Comparison of ENCODE assay signal across 8 cellular contexts in genomic region chr14:51996148-51996746, GRCh38. TPM values are rescaled to one million over a fixed set of nuclear protein-coding genes. Genes with fewer than 3 reads are reported as not detected.
DNase-seq lines count a peak whose midpoint lies in the region; TF ChIP-seq lines count a peak whose summit lies in the region.

No MANE protein-coding gene starts in this region.

- no peak for TF ChIP-seq POLR2A in breast epithelium (IDR thresholded peaks at IDR 0.05)

- TF ChIP-seq RAD21 in Ishikawa (IDR thresholded peaks at IDR 0.05; ENCODE audit: low read depth): 0 out of 2 replicates have a peak, but pooled peaks have one; percentile 18

- H3K36me3 ChIP-seq in BE2C (peaks cover 70% of the 10 kb centered on the region), breast epithelium (no peaks in the 10 kb centered on the region), HAP-1 (replicated peaks) (peaks cover 67% of the 10 kb centered on the region)

- H3K9me3 ChIP-seq in BE2C (no peaks in the 10 kb centered on the region), breast epithelium (no peaks in the 10 kb centered on the region), HAP-1 (no peaks in the 10 kb centered on the region)

- TF ChIP-seq EP300 in Ishikawa (IDR thresholded peaks at IDR 0.05; ENCODE audit: borderline replicate concordance): no peak

- no peak for DNase-seq in BE2C
- no peak for DNase-seq in breast epithelium (ENCODE audit: low spot score in 2 of 2)
- peak; percentile 66 to 75 for DNase-seq in lung microvascular endothelial cell (ENCODE audit: low read depth in 2 of 2)
- DNase-seq in hippocampal formation (lab: John Stamatoyannopoulos, UW): no peak
- DNase-seq in HK-2 (ENCODE audit: unreplicated experiment): no peak
- no peak for DNase-seq in HAP-1 (ENCODE audit: low spot score in 2 of 2)
- DNase-seq in T1000 (lab: John Stamatoyannopoulos, UW): no peak

- no peaks in the 10 kb centered on the region for H3K4me1 ChIP-seq in BE2C
- H3K4me1 ChIP-seq in breast epithelium: no peaks in the 10 kb centered on the region
- H3K4me1 ChIP-seq in HAP-1: peaks cover 51% of the 10 kb centered on the region

- in situ Hi-C loops in HAP-1 (cut with MboI; ENCODE audit: low sequenced_read_pairs): loop anchor here (10.0 to 25.0 kb wide), 2 partner anchors 139 to 709 kb away; no protein-coding TSS in a partner anchor

- TF ChIP-seq CTCF in BE2C (IDR thresholded peaks at IDR 0.05; ENCODE audit: low read depth, low read length) (peak; percentile 66), breast epithelium (IDR thresholded peaks at IDR 0.05) (peak; percentile 37 to 71 (median 44))

- H3K27ac ChIP-seq in breast epithelium: no peak overlapping the region

- H3K4me3 ChIP-seq in BE2C (ENCODE audit: low read depth, low read length) (no peak overlapping the region), breast epithelium (no peak overlapping the region), HAP-1 (no peak overlapping the region)

- no peaks in the 10 kb centered on the region for H3K27me3 ChIP-seq in BE2C
- H3K27me3 ChIP-seq in breast epithelium: no peaks in the 10 kb centered on the region
- no peaks in the 10 kb centered on the region for H3K27me3 ChIP-seq in HAP-1 (ENCODE audit: low read depth)

- intact Hi-C loops in breast epithelium (cut with DNase I; ENCODE audit: low total_unique reads): no loop called here

TF ChIP-seq in Ishikawa, 13 proteins besides CTCF, POLR2A, EP300 and RAD21:
- TF ChIP-seq TEAD4 (IDR thresholded peaks at IDR 0.05): no peak
- TF ChIP-seq FOXM1 (IDR thresholded peaks at IDR 0.05; ENCODE audit: borderline replicate concordance, low read depth): no peak
- TF ChIP-seq NFIC (IDR thresholded peaks at IDR 0.05): no peak
- TF ChIP-seq USF1 (IDR thresholded peaks at IDR 0.05): no peak
- TF ChIP-seq TCF12 (IDR thresholded peaks at IDR 0.05; ENCODE audit: low read depth): no peak
- TF ChIP-seq CREB1 (IDR thresholded peaks at IDR 0.05; ENCODE audit: low read depth): no peak
- no peak for TF ChIP-seq EGR1 (IDR thresholded peaks at IDR 0.05)
- TF ChIP-seq CEBPB (IDR thresholded peaks at IDR 0.05): no peak
- no peak for TF ChIP-seq YY1 (IDR thresholded peaks at IDR 0.05; ENCODE audit: low read depth)
- TF ChIP-seq REST (IDR thresholded peaks at IDR 0.05; ENCODE audit: low read depth): no peak
- no peak for TF ChIP-seq ZBTB7A (IDR thresholded peaks at IDR 0.05; ENCODE audit: low read depth)
- no peak for TF ChIP-seq MAX (IDR thresholded peaks at IDR 0.05)
- no peak for TF ChIP-seq TAF1 (IDR thresholded peaks at IDR 0.05; ENCODE audit: low read depth)

RNA-seq across cellular contexts. Expression of gene RTRAF, which starts 6.9 kb away (rescaled TPM):
- 289 TPM for polyA plus RNA-seq in BE2C (2012; ENCODE audit: insufficient read depth, insufficient read length, low read depth)
- total RNA-seq in breast epithelium (10 to 100 TPM; 48.7 to 93.0 (median 61.3) TPM), lung microvascular endothelial cell (107 and 155 TPM in 2 replicates)

Comparison
In these comparisons a context has a peak if more than half of its experiments do, and no peak if none do; other contexts are left out.
1. DNase-seq: peak in lung microvascular endothelial cell (2 of 2); none in BE2C (single experiment), breast epithelium (0 of 2), hippocampal formation (0 of 2), HK-2 (single experiment), HAP-1 (0 of 2) and T1000 (single experiment).